In the genomic region with DNA sequence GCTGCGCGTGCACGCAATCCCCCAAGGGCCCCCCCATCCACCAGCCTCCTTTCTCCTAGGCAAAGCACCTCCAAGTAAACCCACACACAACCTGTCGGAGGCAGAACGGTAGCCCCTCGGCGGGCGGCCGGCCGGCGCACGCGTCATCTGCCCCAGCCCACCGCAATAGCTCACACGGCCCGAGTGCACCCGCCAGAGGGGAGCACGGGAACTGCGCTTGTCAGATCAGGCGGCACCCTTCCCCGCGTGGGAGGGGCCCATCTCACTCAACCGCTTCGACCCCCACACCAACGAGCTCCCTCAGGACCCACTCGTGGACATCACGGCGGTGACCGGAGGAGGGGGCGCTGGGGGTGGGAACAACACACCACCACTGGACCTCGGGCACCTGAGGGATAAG, we compare ENCODE assay signal across 15 cellular contexts.
"Had no signal": no experiment of that assay in that cellular context is flagged by ENCODE, and none has a peak within 500 bp of the region (broad histone marks: within the 10 kb centered on the region; RNA-seq: fewer than 3 reads in every experiment).

No MANE protein-coding gene starts in this region.

- H3K27me3 Mint-ChIP-seq: activated B cell treated with CpG ODN at 0.5 μM for 24 hours had no signal

- H3K9me3 ChIP-seq: prostate gland, thyroid gland had no signal

- H3K4me3 ChIP-seq: lung, spleen, thyroid gland had no signal

- H3K4me3 Mint-ChIP-seq: activated B cell treated with CpG ODN at 0.5 μM for 24 hours; activated CD4-positive, alpha-beta T cell treated with anti-CD3 and anti-CD28 coated beads for 36 hours; activated naive CD4-positive, alpha-beta T cell treated with anti-CD3 and anti-CD28 coated beads, Interleukin-2, amount 10 ng/mL, durations not matched to agents 7 days and 5 days; naive B cell had no signal

- DNase-seq: activated B cell treated with CpG ODN at 0.5 μM for 24 hours; activated CD4-positive, alpha-beta T cell treated with anti-CD3 and anti-CD28 coated beads for 36 hours; activated CD4-positive, alpha-beta T cell treated with anti-CD3 and anti-CD28 coated beads, Interleukin-2, amount 50 U/mL, for 48 hours; activated naive CD4-positive, alpha-beta T cell treated with anti-CD3 and anti-CD28 coated beads, Interleukin-2, amount 10 ng/mL, durations not matched to agents 7 days and 5 days; activated T-cell treated with anti-CD3 and anti-CD28 coated beads, Interleukin-2, amount 50 U/mL, for 48 hours; foreskin fibroblast; hippocampal formation; kidney; naive B cell; stimulated activated CD4-positive, alpha-beta T cell treated with anti-CD3 and anti-CD28 coated beads, Interleukin-4, amount 100 ng/mL, for 1 hour; T1000; thyroid gland had no signal

- ATAC-seq: activated CD4-positive, alpha-beta T cell treated with anti-CD3 and anti-CD28 coated beads for 36 hours had no signal

- H3K4me1 ChIP-seq: prostate gland, spleen, thyroid gland had no signal

- H3K27ac ChIP-seq: prostate gland, spleen, thyroid gland had no signal

- H3K36me3 Mint-ChIP-seq: activated naive CD4-positive, alpha-beta T cell treated with anti-CD3 and anti-CD28 coated beads, Interleukin-2, amount 10 ng/mL, durations not matched to agents 7 days and 5 days had no signal

- H3K27ac Mint-ChIP-seq: activated B cell treated with CpG ODN at 0.5 μM for 24 hours; activated CD4-positive, alpha-beta T cell treated with anti-CD3 and anti-CD28 coated beads for 36 hours; activated naive CD4-positive, alpha-beta T cell treated with anti-CD3 and anti-CD28 coated beads, Interleukin-2, amount 10 ng/mL, durations not matched to agents 7 days and 5 days; naive B cell had no signal

- H3K4me1 Mint-ChIP-seq: activated B cell treated with CpG ODN at 0.5 μM for 24 hours; activated CD4-positive, alpha-beta T cell treated with anti-CD3 and anti-CD28 coated beads for 36 hours; activated naive CD4-positive, alpha-beta T cell treated with anti-CD3 and anti-CD28 coated beads, Interleukin-2, amount 10 ng/mL, durations not matched to agents 7 days and 5 days; naive B cell had no signal

- H3K27me3 ChIP-seq: thyroid gland had no signal

- H3K36me3 ChIP-seq: prostate gland, spleen, thyroid gland had no signal
